In the genomic region with DNA sequence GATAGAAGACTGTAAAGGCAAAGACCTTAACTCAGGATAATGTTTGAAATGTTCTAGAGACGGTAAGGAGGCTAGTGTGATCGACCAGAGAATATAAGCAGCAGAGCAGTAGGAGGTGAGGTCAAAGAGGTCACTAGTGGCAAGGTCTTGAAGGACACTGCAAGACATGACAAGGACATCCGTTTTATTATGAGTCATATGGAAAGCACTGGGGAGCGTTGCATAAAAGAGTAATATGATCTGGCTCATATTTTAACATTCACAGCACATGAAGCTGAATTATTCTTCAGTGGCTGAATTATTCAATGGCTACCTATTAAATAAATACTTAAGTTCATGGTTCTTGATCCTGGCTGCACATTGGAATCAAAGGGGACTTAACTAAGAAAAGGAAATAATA, we compare ENCODE assay signal across 27 cellular contexts.
A peak's percentile ranks its signal among the peaks of the same experiment; 100 is the strongest.
DNase-seq lines count a peak whose midpoint lies in the region; ATAC-seq and TF ChIP-seq lines count a peak whose summit lies in the region.
"Had no signal": no experiment of that assay in that cellular context is flagged by ENCODE, and none has a peak within 500 bp of the region (broad histone marks: within the 10 kb centered on the region; RNA-seq: fewer than 3 reads in every experiment).

No MANE protein-coding gene starts in this region.

- no peak for TF ChIP-seq POLR2A in HCT116 (IDR thresholded peaks at IDR 0.05; ENCODE audit: borderline replicate concordance, extremely low read depth, insufficient read depth, insufficient read length)
- TF ChIP-seq POLR2A in stomach (IDR thresholded peaks at IDR 0.05), result no peak

- peaks cover 0 to 5% of the 10 kb centered on the region in 2 experiments; a peak in 1 of 4 replicates for H3K9me3 ChIP-seq in HCT116 (ENCODE audit: control insufficient read depth in 1 of 2, insufficient read depth in 1 of 2, low read depth in 1 of 2, low read length in 2 of 2)
- no peaks in the 10 kb centered on the region; the same call in none of the 2 replicates for H3K9me3 ChIP-seq in PC-9 (ENCODE audit: insufficient read depth, low read depth)
- H3K9me3 ChIP-seq in stomach, result peaks cover 0 to 11% (median 8%) of the 10 kb centered on the region in 4 donors
- H3K9me3 ChIP-seq: Caco-2, pancreas, upper lobe of right lung had no signal

- H3F3A ChIP-seq in PC-9 (ENCODE audit: insufficient read depth, low read depth), result peaks cover 21% of the 10 kb centered on the region; the same call in 1 of the 2 replicates

- H4K20me1 ChIP-seq in HCT116 (ENCODE audit: insufficient read depth), result no peaks in the 10 kb centered on the region
- H4K20me1 ChIP-seq in PC-9 (ENCODE audit: insufficient read depth), result no peaks in the 10 kb centered on the region

- H3K27me3 ChIP-seq in HCT116 (ENCODE audit: insufficient read depth, low read length), result no peaks in the 10 kb centered on the region
- no peaks in the 10 kb centered on the region for H3K27me3 ChIP-seq in PC-9 (ENCODE audit: insufficient read depth, low read depth)
- no peaks in the 10 kb centered on the region for H3K27me3 ChIP-seq in brain microvascular endothelial cell (replicated peaks)
- H3K27me3 ChIP-seq in stomach, result no peaks in the 10 kb centered on the region
- H3K27me3 ChIP-seq: gastroesophageal sphincter, hepatocyte, pancreas, upper lobe of right lung had no signal

- H3K4me3 ChIP-seq in HCT116 (replicated peaks in 1 of 2; ENCODE audit: low read depth in 1 of 2, low read length in 2 of 2) (no peak overlapping the region), PC-9 (no peak overlapping the region), brain microvascular endothelial cell (ENCODE audit: low read depth, low read length) (no peak overlapping the region), stomach (no peak overlapping the region)
- H3K4me3 ChIP-seq: gastroesophageal sphincter, hepatocyte, pancreas, upper lobe of right lung had no signal

- WGBS in stomach, 5 donors, result 86 to 95% (median 90%) methylated on average over 4 of the region's 4 CpGs

- DNase-seq in HCT116 (ENCODE audit: low read depth, low spot score) (no peak), PC-9 (peak in 1 of 2 experiments; percentile 50), brain microvascular endothelial cell (peak; percentile 11), iris pigment epithelial cell (ENCODE audit: low read depth) (peak; percentile 54), NCI-H1417 (lab: John Stamatoyannopoulos, UW) (no peak), NCI-H345 treated with DMSO at 0.1 percent for 48 hours (lab: John Stamatoyannopoulos, UW; ENCODE audit: unreplicated experiment) (no peak), stomach (no peak)
- DNase-seq: activated CD4-positive, alpha-beta T cell treated with anti-CD3 and anti-CD28 coated beads for 4 hours; activated effector memory CD4-positive, alpha-beta T cell treated with Interleukin-2 at 50 U/mL for 16 hours; activated naive CD8-positive, alpha-beta T cell treated with anti-CD3 and anti-CD28 coated beads for 36 hours; activated T-cell treated with anti-CD3 and anti-CD28 coated beads for 4 hours; C1 segment of cervical spinal cord; Caco-2; effector CD4-positive, alpha-beta T cell; GF-D8; immature natural killer cell; NCI-H187; NCI-H345; NCI-H774; pancreas; retina; stimulated activated CD4-positive, alpha-beta T cell treated with anti-CD3 and anti-CD28 coated beads, Interleukin-2, amount 100 ng/mL, for 24 hours; substantia nigra; upper lobe of right lung had no signal

- H3K27ac ChIP-seq in HCT116 (ENCODE audit: low read depth, low read length) (no peak overlapping the region), PC-9 (peak overlapping the region; percentile 32; the same call in 1 of the 2 replicates), brain microvascular endothelial cell (no peak overlapping the region), stomach (no peak overlapping the region)
- H3K27ac ChIP-seq: gastroesophageal sphincter, hepatocyte, pancreas, upper lobe of right lung, VCaP had no signal

- RAD21 ChIA-PET in HCT116 (lab: Charles Lee; ENCODE audit: low non-redundant PET in 1 of 2, low total read pairs in 2 of 2, uncharacterized antibody in 2 of 2, unreplicated experiment in 2 of 2), result no interaction called here

- no peak for TF ChIP-seq EP300 in stomach (IDR thresholded peaks at IDR 0.05)

- intact Hi-C loops in HCT116 (cut with micrococcal nuclease) (no loop called here), PC-9 (cut with micrococcal nuclease; ENCODE audit: unreplicated experiment) (no loop called here), stomach (cut with DNase I; ENCODE audit: low total_unique reads) (no loop called here)

- H3K79me2 ChIP-seq in HCT116 (ENCODE audit: insufficient read depth, low read length) (no peaks in the 10 kb centered on the region), PC-9 (ENCODE audit: low read depth) (no peaks in the 10 kb centered on the region)
- H3K79me2 ChIP-seq: hepatocyte had no signal

- H3K36me3 ChIP-seq in HCT116 (ENCODE audit: control insufficient read depth in 1 of 2, insufficient read depth in 2 of 2, low read length in 2 of 2), result no peaks in the 10 kb centered on the region
- H3K36me3 ChIP-seq in PC-9 (ENCODE audit: low read depth), result no peaks in the 10 kb centered on the region
- no peaks in the 10 kb centered on the region for H3K36me3 ChIP-seq in brain microvascular endothelial cell (replicated peaks)
- H3K36me3 ChIP-seq in stomach, result no peaks in the 10 kb centered on the region
- H3K36me3 ChIP-seq: gastroesophageal sphincter, pancreas, upper lobe of right lung had no signal

- POLR2A ChIA-PET in HCT116 (lab: Charles Lee) (no interaction called here), PC-9 (lab: Charles Lee; ENCODE audit: unreplicated experiment) (no interaction called here)

- in situ Hi-C loops in brain microvascular endothelial cell (cut with HindIII; ENCODE audit: low pct_ligation_motif_present, low sequenced_read_pairs), result no loop called here

- no peaks in the 10 kb centered on the region for H3K4me1 ChIP-seq in HCT116 (ENCODE audit: control insufficient read depth in 1 of 2, insufficient read depth in 2 of 2, low read length in 2 of 2)
- peaks cover 11% of the 10 kb centered on the region for H3K4me1 ChIP-seq in PC-9 (replicated peaks; ENCODE audit: insufficient read depth)
- no peaks in the 10 kb centered on the region for H3K4me1 ChIP-seq in stomach
- H3K4me1 ChIP-seq: Caco-2, gastroesophageal sphincter, pancreas, upper lobe of right lung had no signal

- no peaks in the 10 kb centered on the region for H3K9me2 ChIP-seq in HCT116 (ENCODE audit: insufficient read depth)
- no peaks in the 10 kb centered on the region for H3K9me2 ChIP-seq in PC-9 (ENCODE audit: insufficient read depth)

- BruUV-seq in HCT116 (replicated peaks; lab: Mats Ljungman, UMichigan) (no TSS peak), PC-9 (replicated peaks; lab: Mats Ljungman, UMichigan) (no TSS peak)

- H2AFZ ChIP-seq in HCT116 (ENCODE audit: low read depth, low read length, poor library complexity, severe bottlenecking) (no peak overlapping the region), PC-9 (no peak overlapping the region)
- H2AFZ ChIP-seq: hepatocyte had no signal

- CTCF ChIA-PET in HCT116 (lab: Charles Lee), result no interaction called here
- CTCF ChIA-PET in PC-9 (lab: Charles Lee), result no interaction called here

- H3K4me2 ChIP-seq in HCT116 (ENCODE audit: low read length) (no peak overlapping the region), PC-9 (0 out of 2 replicates have a peak overlapping the region, but pooled peaks have one; percentile 9)
- H3K4me2 ChIP-seq: hepatocyte had no signal

- H3K9ac ChIP-seq in HCT116 (ENCODE audit: low read length), result no peak overlapping the region

- ATAC-seq in HCT116, result no peak
- ATAC-seq: gastroesophageal sphincter, pancreas, upper lobe of right lung had no signal

- TF ChIP-seq CTCF in HCT116 (IDR thresholded peaks at IDR 0.05 in 2 of 3, conservative IDR thresholded peaks at IDR 0.05 in 1 of 3; ENCODE audit: borderline replicate concordance in 1 of 3, insufficient read depth in 1 of 3, low read depth in 2 of 3, low read length in 2 of 3), result no peak
- TF ChIP-seq CTCF in PC-9 (conservative IDR thresholded peaks at IDR 0.05), result no peak
- no peak for TF ChIP-seq CTCF in brain microvascular endothelial cell (IDR thresholded peaks at IDR 0.05; ENCODE audit: low read depth, low read length, missing control alignments)
- TF ChIP-seq CTCF in stomach (IDR thresholded peaks at IDR 0.05), result no peak

- TF ChIP-seq RAD21 in HCT116 (IDR thresholded peaks at IDR 0.05; ENCODE audit: low read depth), result no peak

TF ChIP-seq in HCT116, 20 proteins besides CTCF, POLR2A, EP300 and RAD21:
- TF ChIP-seq ELF1 (IDR thresholded peaks at IDR 0.05; ENCODE audit: borderline replicate concordance, low read depth) (no peak), TCF7L2 (IDR thresholded peaks at IDR 0.05; ENCODE audit: borderline replicate concordance, extremely low read depth, insufficient read depth, insufficient read length) (peak; percentile 69), ZNF274 (IDR thresholded peaks at IDR 0.05; ENCODE audit: low read depth, low read length) (no peak), FOSL1 (IDR thresholded peaks at IDR 0.05; ENCODE audit: low read depth) (no peak), CEBPB (IDR thresholded peaks at IDR 0.05; ENCODE audit: low read depth) (no peak), SRF (IDR thresholded peaks at IDR 0.05; ENCODE audit: low read depth) (no peak)

Comparison
In these comparisons a context has a peak if more than half of its experiments do, and no peak if none do; other contexts are left out.
1. DNase-seq: peak in brain microvascular endothelial cell (single experiment) and iris pigment epithelial cell (single experiment); none in HCT116 (single experiment), NCI-H1417 (0 of 3), NCI-H345 treated with DMSO at 0.1 percent for 48 hours (single experiment) and stomach (single experiment).